8 cellular contexts compared by ENCODE assay signal in genomic region chr22:38872831-38873248, GRCh38. TPM values are rescaled to one million over a fixed set of nuclear protein-coding genes. Genes with fewer than 3 reads are reported as not detected.
DNase-seq lines count a peak whose midpoint lies in the region; ATAC-seq and TF ChIP-seq lines count a peak whose summit lies in the region.

No MANE protein-coding gene starts in this region.

- WGBS in ovary, 3 donors, result 1% methylated on average over 28 to 37 of the region's 37 CpGs

- H3K4me1 ChIP-seq in Loucy (ENCODE audit: insufficient read depth, low read length, poor library complexity, severe bottlenecking), result peaks cover 27% of the 10 kb centered on the region
- H3K4me1 ChIP-seq in adipocyte (ENCODE audit: control insufficient read depth, insufficient read depth, low read length), result peaks cover 29% of the 10 kb centered on the region
- H3K4me1 ChIP-seq in left ventricle myocardium inferior, result peaks cover 54% of the 10 kb centered on the region
- H3K4me1 ChIP-seq in ovary (ENCODE audit: insufficient read depth), result peaks cover 3% of the 10 kb centered on the region

- peak; percentile 81 for DNase-seq in DMS53 (lab: John Stamatoyannopoulos, UW)
- DNase-seq in adipocyte (ENCODE audit: low read depth), result peak; percentile 82
- DNase-seq in left ventricle myocardium inferior, result peak; percentile 76
- peak; percentile 79 to 87 (median 83) for DNase-seq in ovary
- no peak for DNase-seq in activated CD8-positive, alpha-beta memory T cell treated with anti-CD3 and anti-CD28 coated beads for 24 hours

- no peaks in the 10 kb centered on the region for H3K9me2 ChIP-seq in Loucy (replicated peaks; ENCODE audit: low read depth, low read length)

- H3K9me3 ChIP-seq in Loucy (ENCODE audit: insufficient read depth, low read depth, low read length) (no peaks in the 10 kb centered on the region), adipocyte (ENCODE audit: control insufficient read depth, low read length) (no peaks in the 10 kb centered on the region), left ventricle myocardium inferior (replicated peaks) (peaks cover 3% of the 10 kb centered on the region), ovary (no peaks in the 10 kb centered on the region)

- peaks cover 4% of the 10 kb centered on the region for H3K27me3 ChIP-seq in Loucy (ENCODE audit: insufficient read depth, low read length, poor library complexity, severe bottlenecking)
- peaks cover 6% of the 10 kb centered on the region for H3K27me3 ChIP-seq in adipocyte (replicated peaks; ENCODE audit: control insufficient read depth, insufficient read depth, low read length)
- no peaks in the 10 kb centered on the region for H3K27me3 ChIP-seq in left ventricle myocardium inferior (ENCODE audit: low read depth)
- no peaks in the 10 kb centered on the region for H3K27me3 ChIP-seq in ovary

- no peak for TF ChIP-seq CTCF in Loucy (conservative IDR thresholded peaks at IDR 0.05; ENCODE audit: low read length)
- TF ChIP-seq CTCF in left ventricle myocardium inferior (IDR thresholded peaks at IDR 0.05; ENCODE audit: borderline replicate concordance), result no peak
- TF ChIP-seq CTCF in ovary (IDR thresholded peaks at IDR 0.05), result peak in 1 of 3 donors; percentile 3

- peak; percentile 45 for TF ChIP-seq POLR2A in ovary (IDR thresholded peaks at IDR 0.05)

- peak overlapping the region; percentile 98 for H3K4me2 ChIP-seq in Loucy (ENCODE audit: low read depth, low read length, poor library complexity, severe bottlenecking)

- ATAC-seq in GM18519 (IDR thresholded peaks at IDR 0.05; ENCODE audit: low FRiP score, unreplicated experiment) (no peak), HG03439 (IDR thresholded peaks at IDR 0.05; ENCODE audit: unreplicated experiment) (no peak)

- H3K36me3 ChIP-seq in Loucy (ENCODE audit: insufficient read depth, low read length) (no peaks in the 10 kb centered on the region), adipocyte (ENCODE audit: control insufficient read depth, insufficient read depth, low read length, severe bottlenecking) (peaks cover 8% of the 10 kb centered on the region), left ventricle myocardium inferior (peaks cover 7% of the 10 kb centered on the region), ovary (no peaks in the 10 kb centered on the region)

- peak overlapping the region; percentile 94 for H3K27ac ChIP-seq in left ventricle myocardium inferior (replicated peaks)
- H3K27ac ChIP-seq in ovary, result peak overlapping the region; percentile 88 to 95

- H2AFZ ChIP-seq in Loucy (ENCODE audit: low read length), result peak overlapping the region; percentile 99

- peaks cover 19% of the 10 kb centered on the region for H3K79me2 ChIP-seq in Loucy (ENCODE audit: insufficient read depth, low read length)

- TF ChIP-seq EP300 in ovary (IDR thresholded peaks at IDR 0.05), result no peak

- peaks cover 35% of the 10 kb centered on the region for H4K20me1 ChIP-seq in Loucy (ENCODE audit: insufficient read depth, low read length, poor library complexity, severe bottlenecking)

- peak overlapping the region; percentile 74 for H3K9ac ChIP-seq in Loucy (ENCODE audit: low read depth, low read length, poor library complexity, severe bottlenecking)
- peak overlapping the region; percentile 97 for H3K9ac ChIP-seq in adipocyte (ENCODE audit: low read length)

- intact Hi-C loops in left ventricle myocardium inferior (cut with micrococcal nuclease) (no loop called here), ovary (cut with DNase I) (loop anchor here in 2 of 4 donors (5.0 kb wide), 2 partner anchors 49 to 444 kb away; partner anchors contain the start of gene RPL3 (in 1 of the 2))

- H3K4me3 ChIP-seq in Loucy (ENCODE audit: low read length, poor library complexity, severe bottlenecking), result peak overlapping the region; percentile 95
- peak overlapping the region; percentile 88 for H3K4me3 ChIP-seq in adipocyte (ENCODE audit: low read length)
- H3K4me3 ChIP-seq in left ventricle myocardium inferior, result peak overlapping the region; percentile 74
- H3K4me3 ChIP-seq in ovary, result peak overlapping the region; percentile 64

- H3F3A ChIP-seq in Loucy (ENCODE audit: low read depth), result no peaks in the 10 kb centered on the region

RNA-seq across cellular contexts. Expression of gene CBX6, which starts 0.8 kb away (rescaled TPM):
- total RNA-seq in left ventricle myocardium inferior (32.9 TPM), ovary (100 to 1,000 TPM in 5 of 7 donors, 10 to 100 TPM in 2; 32.7 to 175 (median 120) TPM)
- polyA plus RNA-seq in ovary, result 10 to 100 TPM; 22.6 to 26.4 TPM

RNA-seq across cellular contexts. Expression of gene NPTXR, which starts 29.0 kb away (rescaled TPM):
- total RNA-seq in left ventricle myocardium inferior (23.3 TPM), ovary (10 to 100 TPM in 5 of 7 donors, 1 to 10 TPM in 2; 5.2 to 23.1 (median 15.4) TPM)
- 1 to 10 TPM; 5.3 to 6.3 TPM for polyA plus RNA-seq in ovary
